Comparison of ENCODE assay signal across 8 cellular contexts in genomic region chr15:96151749-96152148, GRCh38.
A peak's percentile ranks its signal among the peaks of the same experiment; 100 is the strongest.
DNase-seq lines count a peak whose midpoint lies in the region; TF ChIP-seq lines count a peak whose summit lies in the region.
"Not testable (repeated sequence)": the region's sequence is repeated elsewhere in the genome, so short reads cannot be mapped to it uniquely, and the experiment has no call there.

No MANE protein-coding gene starts in this region.

- H3K27ac ChIP-seq in PC-9, result not testable (repeated sequence)
- peak overlapping the region; percentile 4 for H3K27ac ChIP-seq in vagina

- not testable (repeated sequence) for H3F3A ChIP-seq in PC-9 (ENCODE audit: insufficient read depth, low read depth)

- not testable (repeated sequence) for TF ChIP-seq POLR2A in vagina (IDR thresholded peaks at IDR 0.05)

- H3K27me3 ChIP-seq in PC-9 (ENCODE audit: insufficient read depth, low read depth); vagina: not testable (repeated sequence)

- H3K4me3 ChIP-seq in PC-9; epithelial cell of proximal tubule (ENCODE audit: low read depth, low read length); vagina: not testable (repeated sequence)

- not testable (repeated sequence) for H3K9me2 ChIP-seq in PC-9 (ENCODE audit: insufficient read depth)

- not testable (repeated sequence) for H4K20me1 ChIP-seq in PC-9 (ENCODE audit: insufficient read depth)

- not testable (repeated sequence) for H3K4me1 ChIP-seq in PC-9 (replicated peaks; ENCODE audit: insufficient read depth)
- H3K4me1 ChIP-seq in vagina, result peaks cover 22% of the 10 kb centered on the region

- intact Hi-C loops in PC-9 (cut with micrococcal nuclease; ENCODE audit: unreplicated experiment); vagina (cut with DNase I): not testable (repeated sequence)

- not testable (repeated sequence) for TF ChIP-seq CTCF in PC-9 (conservative IDR thresholded peaks at IDR 0.05); epithelial cell of proximal tubule (conservative IDR thresholded peaks at IDR 0.05; ENCODE audit: low read depth, low read length); vagina (IDR thresholded peaks at IDR 0.05)

- H3K9me3 ChIP-seq in PC-9 (ENCODE audit: insufficient read depth, low read depth); vagina: not testable (repeated sequence)

- peak; percentile 22 for DNase-seq in COLO829 (ENCODE audit: low spot score)
- peak; percentile 71 for DNase-seq in HCEC 1CT
- DNase-seq in M059J (ENCODE audit: low read depth), result peak; percentile 78
- DNase-seq in PC-9, result peak; percentile 14 to 67
- DNase-seq in astrocyte of the hippocampus (ENCODE audit: low read depth, low spot score), result peak; percentile 4
- DNase-seq in epithelial cell of proximal tubule (ENCODE audit: low read depth), result peak; percentile 39
- peak; percentile 16 for DNase-seq in glomerular visceral epithelial cell (ENCODE audit: extremely low spot score)
- DNase-seq in vagina (ENCODE audit: extremely low spot score in 2 of 2), result not testable (repeated sequence)

- not testable (repeated sequence) for H2AFZ ChIP-seq in PC-9

- not testable (repeated sequence) for H3K4me2 ChIP-seq in PC-9

- CTCF ChIA-PET in PC-9 (lab: Charles Lee), result not testable (repeated sequence)

- not testable (repeated sequence) for H3K36me3 ChIP-seq in PC-9 (ENCODE audit: low read depth); vagina

- not testable (repeated sequence) for BruUV-seq in PC-9 (replicated peaks; lab: Mats Ljungman, UMichigan)

- not testable (repeated sequence) for H3K79me2 ChIP-seq in PC-9 (ENCODE audit: low read depth)

- POLR2A ChIA-PET in PC-9 (lab: Charles Lee; ENCODE audit: unreplicated experiment), result not testable (repeated sequence)
